22 cellular contexts compared by ENCODE assay signal in genomic region chr22:20516399-20516798, GRCh38. TPM values are rescaled to one million over a fixed set of nuclear protein-coding genes. Genes with fewer than 3 reads are reported as not detected.
A peak's percentile ranks its signal among the peaks of the same experiment; 100 is the strongest.
DNase-seq lines count a peak whose midpoint lies in the region; ATAC-seq and TF ChIP-seq lines count a peak whose summit lies in the region.
"Had no signal": no experiment of that assay in that cellular context is flagged by ENCODE, and none has a peak within 500 bp of the region (broad histone marks: within the 10 kb centered on the region; RNA-seq: fewer than 3 reads in every experiment).

No MANE protein-coding gene starts in this region.

- H3K4me2 ChIP-seq in mesenchymal stem cell (ENCODE audit: low read length, poor library complexity, severe bottlenecking), result no peak overlapping the region
- no peak overlapping the region for H3K4me2 ChIP-seq in smooth muscle cell
- H3K4me2 ChIP-seq: PC-9 had no signal

- H3K27ac ChIP-seq in mesenchymal stem cell (ENCODE audit: low read length, poor library complexity, severe bottlenecking), result no peak overlapping the region
- H3K27ac ChIP-seq in smooth muscle cell (ENCODE audit: low read depth), result peak overlapping the region; percentile 59
- H3K27ac ChIP-seq: PC-9 had no signal

- no peak overlapping the region for H3K4me3 Mint-ChIP-seq in activated T-cell treated with anti-CD3 and anti-CD28 coated beads, Interleukin-2, amount 50 U/mL, for 24 hours
- no peak overlapping the region for H3K4me3 Mint-ChIP-seq in activated T-cell treated with anti-CD3 and anti-CD28 coated beads, Interleukin-2, amount 50 U/mL, for 4 hours
- H3K4me3 Mint-ChIP-seq in effector memory CD8-positive, alpha-beta T cell, result no peak overlapping the region
- no peak overlapping the region for H3K4me3 Mint-ChIP-seq in activated CD4-positive, alpha-beta T cell treated with anti-CD3 and anti-CD28 coated beads for 36 hours

- H3K4me3 ChIP-seq in mesenchymal stem cell (ENCODE audit: insufficient read depth in 1 of 2, low read depth in 1 of 2, low read length in 2 of 2) (no peak overlapping the region), smooth muscle cell (no peak overlapping the region)
- H3K4me3 ChIP-seq: PC-9 had no signal

- H3K9ac ChIP-seq in mesenchymal stem cell (ENCODE audit: low read length) (no peak overlapping the region), smooth muscle cell (ENCODE audit: low read depth) (no peak overlapping the region)

- H3K14ac ChIP-seq in mesenchymal stem cell (ENCODE audit: low read length in 2 of 2), result peak overlapping the region in 1 of 2 experiments; percentile 62

- peaks cover 33 to 45% of the 10 kb centered on the region in 2 experiments for H3K36me3 ChIP-seq in mesenchymal stem cell (ENCODE audit: control insufficient read depth in 1 of 2, insufficient read depth in 2 of 2, low read depth in 1 of 2, low read length in 2 of 2)
- no peaks in the 10 kb centered on the region for H3K36me3 ChIP-seq in smooth muscle cell (ENCODE audit: low read depth)

- 100% methylated on average over 2 of the region's 2 CpGs for WGBS in mesenchymal stem cell
- WGBS in smooth muscle cell (ENCODE audit: low lambda C conversion rate), result 94% methylated on average over 2 of the region's 2 CpGs

- no peak overlapping the region for H3K4ac ChIP-seq in mesenchymal stem cell (ENCODE audit: low read depth in 1 of 2, low read length in 2 of 2)

- no peaks in the 10 kb centered on the region for H3K9me3 Mint-ChIP-seq in activated T-cell treated with anti-CD3 and anti-CD28 coated beads, Interleukin-2, amount 50 U/mL, for 24 hours
- no peaks in the 10 kb centered on the region for H3K9me3 Mint-ChIP-seq in activated T-cell treated with anti-CD3 and anti-CD28 coated beads, Interleukin-2, amount 50 U/mL, for 4 hours
- H3K9me3 Mint-ChIP-seq in effector memory CD8-positive, alpha-beta T cell, result no peaks in the 10 kb centered on the region
- no peaks in the 10 kb centered on the region for H3K9me3 Mint-ChIP-seq in activated CD4-positive, alpha-beta T cell treated with anti-CD3 and anti-CD28 coated beads for 36 hours (ENCODE audit: low read depth)
- H3K9me3 Mint-ChIP-seq: CD8-positive, alpha-beta memory T cell had no signal

- H3K36me3 Mint-ChIP-seq in activated T-cell treated with anti-CD3 and anti-CD28 coated beads, Interleukin-2, amount 50 U/mL, for 24 hours (ENCODE audit: low read depth), result peaks cover 78% of the 10 kb centered on the region
- peaks cover 27% of the 10 kb centered on the region for H3K36me3 Mint-ChIP-seq in activated T-cell treated with anti-CD3 and anti-CD28 coated beads, Interleukin-2, amount 50 U/mL, for 4 hours (ENCODE audit: insufficient read depth)
- H3K36me3 Mint-ChIP-seq in effector memory CD8-positive, alpha-beta T cell (ENCODE audit: insufficient read depth), result peaks cover 55% of the 10 kb centered on the region
- peaks cover 42% of the 10 kb centered on the region for H3K36me3 Mint-ChIP-seq in activated CD4-positive, alpha-beta T cell treated with anti-CD3 and anti-CD28 coated beads for 36 hours (ENCODE audit: low read depth)

- TF ChIP-seq CTCF in smooth muscle cell (IDR thresholded peaks at IDR 0.05; ENCODE audit: borderline replicate concordance, insufficient read depth, poor library complexity, severe bottlenecking), result no peak

- H2AFZ ChIP-seq in mesenchymal stem cell (ENCODE audit: low read depth, low read length) (no peak overlapping the region), smooth muscle cell (ENCODE audit: low read depth) (no peak overlapping the region)
- H2AFZ ChIP-seq: PC-9 had no signal

- POLR2A ChIA-PET in activated CD4-positive, alpha-beta T cell treated with anti-CD3 and anti-CD28 coated beads for 36 hours (lab: Charles Lee), result interaction anchor here (0.7 kb wide), 1 partner anchor 1135 kb away, joined by 3 read pairs; no protein-coding TSS in a partner anchor

- H3K79me2 ChIP-seq in smooth muscle cell (ENCODE audit: low read depth), result peaks cover 98% of the 10 kb centered on the region

- peak overlapping the region; percentile 59 for H3K27ac Mint-ChIP-seq in activated T-cell treated with anti-CD3 and anti-CD28 coated beads, Interleukin-2, amount 50 U/mL, for 24 hours
- H3K27ac Mint-ChIP-seq in effector memory CD8-positive, alpha-beta T cell, result peak overlapping the region; percentile 92 to 94
- no peak overlapping the region for H3K27ac Mint-ChIP-seq in activated CD4-positive, alpha-beta T cell treated with anti-CD3 and anti-CD28 coated beads for 36 hours

- no peak overlapping the region for H3K18ac ChIP-seq in mesenchymal stem cell (ENCODE audit: low read depth in 1 of 2, low read length in 2 of 2)

- H3K4me1 ChIP-seq in mesenchymal stem cell (ENCODE audit: control insufficient read depth, insufficient read depth, low read depth, low read length), result peaks cover 34% of the 10 kb centered on the region
- H3K4me1 ChIP-seq in smooth muscle cell (ENCODE audit: low read depth), result no peaks in the 10 kb centered on the region

- H3K9me3 ChIP-seq in mesenchymal stem cell (ENCODE audit: control insufficient read depth, low read length) (no peaks in the 10 kb centered on the region), smooth muscle cell (replicated peaks; ENCODE audit: low read depth) (no peaks in the 10 kb centered on the region)

- no peaks in the 10 kb centered on the region for H3K27me3 Mint-ChIP-seq in activated T-cell treated with anti-CD3 and anti-CD28 coated beads, Interleukin-2, amount 50 U/mL, for 24 hours
- no peaks in the 10 kb centered on the region for H3K27me3 Mint-ChIP-seq in activated T-cell treated with anti-CD3 and anti-CD28 coated beads, Interleukin-2, amount 50 U/mL, for 4 hours (ENCODE audit: low read depth)
- no peaks in the 10 kb centered on the region for H3K27me3 Mint-ChIP-seq in effector memory CD8-positive, alpha-beta T cell
- no peaks in the 10 kb centered on the region for H3K27me3 Mint-ChIP-seq in activated CD4-positive, alpha-beta T cell treated with anti-CD3 and anti-CD28 coated beads for 36 hours
- H3K27me3 Mint-ChIP-seq: CD8-positive, alpha-beta memory T cell had no signal

- CTCF ChIA-PET in activated CD4-positive, alpha-beta T cell treated with anti-CD3 and anti-CD28 coated beads for 36 hours (lab: Charles Lee), result no interaction called here

- no peak overlapping the region for H3K23ac ChIP-seq in mesenchymal stem cell (ENCODE audit: low read length in 2 of 2)

- H2BK15ac ChIP-seq in mesenchymal stem cell (ENCODE audit: low read depth, poor library complexity, severe bottlenecking), result no peak overlapping the region

- H4K91ac ChIP-seq in mesenchymal stem cell (ENCODE audit: low read length), result no peak overlapping the region

- no peak overlapping the region for H2BK5ac ChIP-seq in mesenchymal stem cell (ENCODE audit: low read depth, low read length, poor library complexity, severe bottlenecking)

- intact Hi-C loops in activated CD4-positive, alpha-beta T cell treated with anti-CD3 and anti-CD28 coated beads for 36 hours (cut with DNase I, micrococcal nuclease), result no loop called here

- peaks cover 79% of the 10 kb centered on the region for H3K4me1 Mint-ChIP-seq in activated T-cell treated with anti-CD3 and anti-CD28 coated beads, Interleukin-2, amount 50 U/mL, for 24 hours (ENCODE audit: low read depth)
- H3K4me1 Mint-ChIP-seq in activated T-cell treated with anti-CD3 and anti-CD28 coated beads, Interleukin-2, amount 50 U/mL, for 4 hours (ENCODE audit: low read depth), result peaks cover 76% of the 10 kb centered on the region
- peaks cover 55 to 67% of the 10 kb centered on the region in 2 donors for H3K4me1 Mint-ChIP-seq in effector memory CD8-positive, alpha-beta T cell (ENCODE audit: low read depth in 2 of 2)
- H3K4me1 Mint-ChIP-seq in activated CD4-positive, alpha-beta T cell treated with anti-CD3 and anti-CD28 coated beads for 36 hours, result peaks cover 68% of the 10 kb centered on the region

- H3F3A ChIP-seq in smooth muscle cell (ENCODE audit: low read depth), result peaks cover 21% of the 10 kb centered on the region

- no peak for DNase-seq in activated T-cell treated with anti-CD3 and anti-CD28 coated beads, Interleukin-2, amount 50 U/mL, for 24 hours
- no peak for DNase-seq in activated T-cell treated with anti-CD3 and anti-CD28 coated beads, Interleukin-2, amount 50 U/mL, for 4 hours
- no peak for DNase-seq in effector memory CD8-positive, alpha-beta T cell
- DNase-seq in mesenchymal stem cell (no peak), smooth muscle cell (lab: John Stamatoyannopoulos, UW; ENCODE audit: unreplicated experiment) (no peak)
- DNase-seq in activated CD4-positive, alpha-beta T cell treated with anti-CD3 and anti-CD28 coated beads for 36 hours, result no peak
- DNase-seq: 8988T, AML-193, C1 segment of cervical spinal cord, Calu3, DMS153, H7, KBM-7, NCI-H1092 treated with DMSO at 0.1 percent for 48 hours, NCI-H146, NCI-H2029, NCI-H2227 treated with DMSO at 0.1 percent for 48 hours, NCI-H510A, PC-9 had no signal

- H2BK12ac ChIP-seq in mesenchymal stem cell (ENCODE audit: low read length in 2 of 2), result peak overlapping the region in 1 of 2 experiments; percentile 23

- TF ChIP-seq POLR2A in GM18505 (IDR thresholded peaks at IDR 0.05; ENCODE audit: borderline replicate concordance, extremely low read depth, insufficient read depth, insufficient read length), result no peak

- H2BK120ac ChIP-seq in mesenchymal stem cell (ENCODE audit: low read depth, low read length), result no peak overlapping the region

- H3K27me3 ChIP-seq in mesenchymal stem cell (ENCODE audit: control insufficient read depth in 1 of 2, insufficient read depth in 1 of 2, low read length in 2 of 2) (no peaks in the 10 kb centered on the region), smooth muscle cell (ENCODE audit: low read depth) (no peaks in the 10 kb centered on the region)

- H2AK5ac ChIP-seq in mesenchymal stem cell (ENCODE audit: low read length, severe bottlenecking), result peak overlapping the region; percentile 13

- H4K20me1 ChIP-seq in smooth muscle cell (ENCODE audit: low read depth), result peaks cover 96% of the 10 kb centered on the region

- ATAC-seq in activated T-cell treated with anti-CD3 and anti-CD28 coated beads, Interleukin-2, amount 50 U/mL, for 4 hours, result no peak
- no peak for ATAC-seq in effector memory CD8-positive, alpha-beta T cell (replicated peaks)
- ATAC-seq in activated CD4-positive, alpha-beta T cell treated with anti-CD3 and anti-CD28 coated beads for 36 hours, result no peak
- no peak for ATAC-seq in GM18505 (IDR thresholded peaks at IDR 0.05; ENCODE audit: unreplicated experiment)
- no peak for ATAC-seq in GM18867 (IDR thresholded peaks at IDR 0.05; ENCODE audit: unreplicated experiment)

- H4K8ac ChIP-seq in mesenchymal stem cell (ENCODE audit: low read length), result peak overlapping the region; percentile 7

- H3K79me1 ChIP-seq in mesenchymal stem cell (replicated peaks; ENCODE audit: low read length, poor library complexity, severe bottlenecking), result no peaks in the 10 kb centered on the region

RNA-seq across cellular contexts. Expression of gene MED15, which starts 9.0 kb away (rescaled TPM):
- total RNA-seq in activated T-cell treated with anti-CD3 and anti-CD28 coated beads, Interleukin-2, amount 50 U/mL, for 4 hours, result 10 to 100 TPM; 83.2 to 90.5 (median 84.0) TPM
- 63.2 TPM for polyA plus RNA-seq in mesenchymal stem cell (2013, experiment 1 of 2)
- polyA plus RNA-seq in mesenchymal stem cell (2013, experiment 2 of 2), result 60.2 TPM
- total RNA-seq in smooth muscle cell, result 25.3 and 29.2 TPM in 2 replicates
- polyA plus RNA-seq in smooth muscle cell, result 70.5 and 78.5 TPM in 2 replicates
- total RNA-seq in activated CD4-positive, alpha-beta T cell treated with anti-CD3 and anti-CD28 coated beads for 36 hours, result 100 to 1,000 TPM in 1 of 2 experiments, 10 to 100 TPM in 1; 84.4 to 107 TPM

RNA-seq across cellular contexts. Expression of gene KLHL22, which starts 20.8 kb away (rescaled TPM):
- 1 to 10 TPM; 4.6 to 5.8 (median 5.7) TPM for total RNA-seq in activated T-cell treated with anti-CD3 and anti-CD28 coated beads, Interleukin-2, amount 50 U/mL, for 4 hours
- polyA plus RNA-seq in mesenchymal stem cell (2013, experiment 1 of 2), result 10.8 TPM
- polyA plus RNA-seq in mesenchymal stem cell (2013, experiment 2 of 2), result 10.8 TPM
- total RNA-seq in smooth muscle cell, result 17.1 and 26.1 TPM in 2 replicates
- 18.1 and 27.3 TPM in 2 replicates for polyA plus RNA-seq in smooth muscle cell
- 10 to 100 TPM; 14.1 to 15.2 TPM for total RNA-seq in activated CD4-positive, alpha-beta T cell treated with anti-CD3 and anti-CD28 coated beads for 36 hours
